In genomic region chr2:119734051-119734450, GRCh38 we compare ENCODE assay signal across 19 cellular contexts.
"Had no signal": no experiment of that assay in that cellular context is flagged by ENCODE, and none has a peak within 500 bp of the region (broad histone marks: within the 10 kb centered on the region; RNA-seq: fewer than 3 reads in every experiment).

No MANE protein-coding gene starts in this region.

- H3K4me3 Mint-ChIP-seq: activated naive CD4-positive, alpha-beta T cell treated with anti-CD3 and anti-CD28 coated beads for 36 hours; activated naive CD8-positive, alpha-beta T cell treated with anti-CD3 and anti-CD28 coated beads, Interleukin-2, amount 50 U/mL, for 24 hours; activated T-cell treated with anti-CD3 and anti-CD28 coated beads, Interleukin-2, amount 50 U/mL, for 24 hours; brain; dendritic cell treated with granulocyte-macrophage colony-stimulating factor and Interleukin-4, amounts not matched to agents 40 ng/mL and 50 ng/mL, for 4 days; natural killer cell; stimulated activated naive B cell treated with anti-CD40 and anti-IgM and Interleukin-4, amounts not matched to agents 10 μg/mL and 1 μg/mL and 100 μg/mL, for 72 hours had no signal

- ATAC-seq: activated naive CD8-positive, alpha-beta T cell treated with anti-CD3 and anti-CD28 coated beads, Interleukin-2, amount 50 U/mL, for 24 hours; esophagus mucosa; natural killer cell; sciatic nerve; stimulated activated naive B cell treated with anti-CD40 and anti-IgM and Interleukin-4, amounts not matched to agents 10 μg/mL and 1 μg/mL and 100 μg/mL, for 72 hours had no signal

- H3K4me1 Mint-ChIP-seq: activated naive CD8-positive, alpha-beta T cell treated with anti-CD3 and anti-CD28 coated beads, Interleukin-2, amount 50 U/mL, for 24 hours; natural killer cell; stimulated activated naive B cell treated with anti-CD40 and anti-IgM and Interleukin-4, amounts not matched to agents 10 μg/mL and 1 μg/mL and 100 μg/mL, for 72 hours had no signal

- DNase-seq: activated CD4-positive, alpha-beta T cell treated with anti-CD3 and anti-CD28 coated beads, Interleukin-2, amount 50 U/mL, for 48 hours; activated naive CD4-positive, alpha-beta T cell treated with anti-CD3 and anti-CD28 coated beads for 36 hours; activated naive CD8-positive, alpha-beta T cell treated with anti-CD3 and anti-CD28 coated beads, Interleukin-2, amount 50 U/mL, for 24 hours; activated T-cell treated with anti-CD3 and anti-CD28 coated beads, Interleukin-2, amount 50 U/mL, for 24 hours; anterior cingulate cortex; effector CD8-positive, alpha-beta T cell; mesenchymal stem cell; natural killer cell; stimulated activated CD4-positive, alpha-beta T cell treated with anti-CD3 and anti-CD28 coated beads, Interleukin-4, amount 100 ng/mL, for 4 hours; stimulated activated naive B cell treated with anti-CD40 and anti-IgM and Interleukin-4, amounts not matched to agents 10 μg/mL and 1 μg/mL and 100 μg/mL, for 72 hours; T-helper 2 cell had no signal

- H3K36me3 ChIP-seq: neutrophil, thoracic aorta had no signal

- H3K9me3 Mint-ChIP-seq: activated naive CD4-positive, alpha-beta T cell treated with anti-CD3 and anti-CD28 coated beads for 36 hours; activated naive CD8-positive, alpha-beta T cell treated with anti-CD3 and anti-CD28 coated beads, Interleukin-2, amount 50 U/mL, for 24 hours; activated T-cell treated with anti-CD3 and anti-CD28 coated beads, Interleukin-2, amount 50 U/mL, for 24 hours; activated T-helper 2 cell treated with anti-CD3 and anti-CD28 coated beads, Interferon-gamma antibody, Interleukin-2, Interleukin-4, amounts not matched to agents 10 μg/mL and 5 μg/mL and 100 μg/mL, durations not matched to agents 14 hours and 24 hours and 36 hours; dendritic cell treated with granulocyte-macrophage colony-stimulating factor and Interleukin-4, amounts not matched to agents 40 ng/mL and 50 ng/mL, for 4 days; natural killer cell; stimulated activated naive B cell treated with anti-CD40 and anti-IgM and Interleukin-4, amounts not matched to agents 10 μg/mL and 1 μg/mL and 100 μg/mL, for 72 hours had no signal

- H3K27ac Mint-ChIP-seq: activated naive CD4-positive, alpha-beta T cell treated with anti-CD3 and anti-CD28 coated beads for 36 hours; activated naive CD8-positive, alpha-beta T cell treated with anti-CD3 and anti-CD28 coated beads, Interleukin-2, amount 50 U/mL, for 24 hours; activated T-cell treated with anti-CD3 and anti-CD28 coated beads, Interleukin-2, amount 50 U/mL, for 24 hours; activated T-helper 2 cell treated with anti-CD3 and anti-CD28 coated beads, Interferon-gamma antibody, Interleukin-2, Interleukin-4, amounts not matched to agents 10 μg/mL and 5 μg/mL and 100 μg/mL, durations not matched to agents 14 hours and 24 hours and 36 hours; brain; dendritic cell treated with granulocyte-macrophage colony-stimulating factor and Interleukin-4, amounts not matched to agents 40 ng/mL and 50 ng/mL, for 4 days; natural killer cell; stimulated activated naive B cell treated with anti-CD40 and anti-IgM and Interleukin-4, amounts not matched to agents 10 μg/mL and 1 μg/mL and 100 μg/mL, for 72 hours had no signal

- H3K27me3 ChIP-seq: neutrophil had no signal

- H3K9me3 ChIP-seq: neutrophil, thoracic aorta had no signal

- H3K4me3 ChIP-seq: thoracic aorta had no signal

- H3K36me3 Mint-ChIP-seq: brain; natural killer cell; stimulated activated naive B cell treated with anti-CD40 and anti-IgM and Interleukin-4, amounts not matched to agents 10 μg/mL and 1 μg/mL and 100 μg/mL, for 72 hours had no signal

- H3K27me3 Mint-ChIP-seq: activated naive CD8-positive, alpha-beta T cell treated with anti-CD3 and anti-CD28 coated beads, Interleukin-2, amount 50 U/mL, for 24 hours; activated T-cell treated with anti-CD3 and anti-CD28 coated beads, Interleukin-2, amount 50 U/mL, for 24 hours had no signal

- H3K27ac ChIP-seq: neutrophil, parathyroid adenoma, thoracic aorta had no signal
